In genomic region chr3:157120071-157120892, GRCh38 we compare ENCODE assay signal across 12 cellular contexts. TPM values are rescaled to one million over a fixed set of nuclear protein-coding genes. Genes with fewer than 3 reads are reported as not detected.
DNase-seq lines count a peak whose midpoint lies in the region; ATAC-seq and TF ChIP-seq lines count a peak whose summit lies in the region.
"Had no signal": no experiment of that assay in that cellular context is flagged by ENCODE, and none has a peak within 500 bp of the region (broad histone marks: within the 10 kb centered on the region; RNA-seq: fewer than 3 reads in every experiment).

No MANE protein-coding gene starts in this region.

- ATAC-seq in GM23338 = peak; percentile 91
- ATAC-seq in left lobe of liver = peak; percentile 87
- peak; percentile 41 for ATAC-seq in stimulated activated memory B cell treated with anti-CD40 and anti-IgM and Interleukin-4, amounts not matched to agents 10 μg/mL and 1 μg/mL and 100 μg/mL, for 72 hours

- no peaks in the 10 kb centered on the region for H4K20me1 ChIP-seq in GM23338 (replicated peaks; ENCODE audit: insufficient read depth)
- no peaks in the 10 kb centered on the region for H4K20me1 ChIP-seq in PC-9 (ENCODE audit: insufficient read depth)
- H4K20me1 ChIP-seq in MM.1S (ENCODE audit: insufficient read depth, low read length) = no peaks in the 10 kb centered on the region

- no peaks in the 10 kb centered on the region for H3K9me3 ChIP-seq in PC-9 (ENCODE audit: insufficient read depth, low read depth)
- no peaks in the 10 kb centered on the region for H3K9me3 ChIP-seq in MM.1S (replicated peaks; ENCODE audit: insufficient read depth, low read length)

- H2AFZ ChIP-seq in GM23338 (peak overlapping the region; percentile 95), PC-9 (no peak overlapping the region), MM.1S (ENCODE audit: low read length) (no peak overlapping the region)

- peaks cover 5% of the 10 kb centered on the region; the same call in 1 of the 2 replicates for H3K27me3 ChIP-seq in GM23338 (ENCODE audit: insufficient read depth)
- H3K27me3 ChIP-seq in PC-9 (ENCODE audit: insufficient read depth, low read depth) = no peaks in the 10 kb centered on the region
- no peaks in the 10 kb centered on the region for H3K27me3 ChIP-seq in MM.1S (replicated peaks; ENCODE audit: insufficient read depth, low read length)

- peak overlapping the region; percentile 43; the same call in 1 of the 2 replicates for H3K4me3 ChIP-seq in GM23338
- no peak overlapping the region for H3K4me3 ChIP-seq in PC-9
- no peak overlapping the region for H3K4me3 ChIP-seq in MM.1S (ENCODE audit: low read length)

- no peak overlapping the region for H3K4me3 Mint-ChIP-seq in GM23338
- no peak overlapping the region for H3K4me3 Mint-ChIP-seq in stimulated activated memory B cell treated with anti-CD40 and anti-IgM and Interleukin-4, amounts not matched to agents 10 μg/mL and 1 μg/mL and 100 μg/mL, for 72 hours

- POLR2A ChIA-PET in PC-9 (lab: Charles Lee; ENCODE audit: unreplicated experiment) = no interaction called here

- H3K4me2 ChIP-seq in GM23338 = peak overlapping the region; percentile 57; the same call in 1 of the 2 replicates
- no peak overlapping the region for H3K4me2 ChIP-seq in PC-9
- H3K4me2 ChIP-seq in MM.1S (ENCODE audit: low read depth, low read length) = no peak overlapping the region

- BruUV-seq in PC-9 (replicated peaks; lab: Mats Ljungman, UMichigan) = no TSS peak

- DNase-seq in GM23338 (ENCODE audit: low spot score) (peak; percentile 44), PC-9 (no peak), left lobe of liver (ENCODE audit: low spot score) (peak; percentile 91), Ammon's horn (ENCODE audit: low spot score) (no peak), NCI-H2227 treated with DMSO at 0.1 percent for 48 hours (lab: John Stamatoyannopoulos, UW) (no peak), MM.1S (no peak)
- DNase-seq: activated CD4-positive, CD25-positive, alpha-beta regulatory T cell treated with anti-CD3 and anti-CD28 coated beads, Interleukin-2, amount 50 U/mL, for 72 hours; anterior cingulate cortex; C1 segment of cervical spinal cord; GDM1; stimulated activated CD4-positive, alpha-beta T cell treated with anti-CD3 and anti-CD28 coated beads, Interleukin-4, amount 100 ng/mL, for 1 hour had no signal

- H3K27ac Mint-ChIP-seq in GM23338 = no peak overlapping the region
- H3K27ac Mint-ChIP-seq in stimulated activated memory B cell treated with anti-CD40 and anti-IgM and Interleukin-4, amounts not matched to agents 10 μg/mL and 1 μg/mL and 100 μg/mL, for 72 hours = no peak overlapping the region

- H3K9ac ChIP-seq in MM.1S (ENCODE audit: low read length) = no peak overlapping the region

- H3K79me2 ChIP-seq in GM23338 (replicated peaks; ENCODE audit: insufficient read depth) = no peaks in the 10 kb centered on the region
- H3K79me2 ChIP-seq in PC-9 (ENCODE audit: low read depth) = no peaks in the 10 kb centered on the region
- no peaks in the 10 kb centered on the region for H3K79me2 ChIP-seq in MM.1S (ENCODE audit: low read length)

- H3F3A ChIP-seq in GM23338 (replicated peaks; ENCODE audit: low read depth) (0 out of 2 replicates have a peak, but pooled peaks cover 3% of the 10 kb centered on the region), PC-9 (ENCODE audit: insufficient read depth, low read depth) (peaks cover 31% of the 10 kb centered on the region), MM.1S (ENCODE audit: insufficient read depth, low read length) (no peaks in the 10 kb centered on the region)

- no peaks in the 10 kb centered on the region for H3K4me1 Mint-ChIP-seq in GM23338
- no peaks in the 10 kb centered on the region for H3K4me1 Mint-ChIP-seq in stimulated activated memory B cell treated with anti-CD40 and anti-IgM and Interleukin-4, amounts not matched to agents 10 μg/mL and 1 μg/mL and 100 μg/mL, for 72 hours

- intact Hi-C loops in PC-9 (cut with micrococcal nuclease; ENCODE audit: unreplicated experiment) = no loop called here

- CTCF ChIA-PET in PC-9 (lab: Charles Lee) = no interaction called here

- H3K9me2 ChIP-seq in GM23338 (ENCODE audit: insufficient read depth) (no peaks in the 10 kb centered on the region; the same call in 1 of the 2 replicates), PC-9 (ENCODE audit: insufficient read depth) (no peaks in the 10 kb centered on the region), MM.1S (replicated peaks; ENCODE audit: insufficient read depth, low read length) (no peaks in the 10 kb centered on the region)

- H3K9me3 Mint-ChIP-seq in GM23338 = no peaks in the 10 kb centered on the region
- no peaks in the 10 kb centered on the region for H3K9me3 Mint-ChIP-seq in stimulated activated memory B cell treated with anti-CD40 and anti-IgM and Interleukin-4, amounts not matched to agents 10 μg/mL and 1 μg/mL and 100 μg/mL, for 72 hours

- H3K27ac ChIP-seq in GM23338 (ENCODE audit: low read depth) = no peak overlapping the region
- H3K27ac ChIP-seq in PC-9 = peak overlapping the region; percentile 73; the same call in 1 of the 2 replicates
- no peak overlapping the region for H3K27ac ChIP-seq in MM.1S (ENCODE audit: low read length)

- H3K36me3 ChIP-seq in GM23338 (ENCODE audit: insufficient read depth) = no peaks in the 10 kb centered on the region; the same call in 1 of the 2 replicates
- H3K36me3 ChIP-seq in PC-9 (ENCODE audit: low read depth) = no peaks in the 10 kb centered on the region
- no peaks in the 10 kb centered on the region for H3K36me3 ChIP-seq in MM.1S (replicated peaks; ENCODE audit: insufficient read depth, low read length)

- no peaks in the 10 kb centered on the region for H3K27me3 Mint-ChIP-seq in GM23338 (ENCODE audit: insufficient read depth, low read depth, poor library complexity)
- no peaks in the 10 kb centered on the region for H3K27me3 Mint-ChIP-seq in stimulated activated memory B cell treated with anti-CD40 and anti-IgM and Interleukin-4, amounts not matched to agents 10 μg/mL and 1 μg/mL and 100 μg/mL, for 72 hours

- TF ChIP-seq CTCF in GM23338 (conservative IDR thresholded peaks at IDR 0.05; ENCODE audit: low read depth in 2 of 2) (peak; percentile 5 to 31; a peak in 2 of 4 replicates), PC-9 (conservative IDR thresholded peaks at IDR 0.05) (no peak), MM.1S (IDR thresholded peaks at IDR 0.05; ENCODE audit: low read length) (no peak)

- H3K4me1 ChIP-seq in GM23338 (ENCODE audit: insufficient read depth) = no peaks in the 10 kb centered on the region
- peaks cover 63% of the 10 kb centered on the region for H3K4me1 ChIP-seq in PC-9 (replicated peaks; ENCODE audit: insufficient read depth)
- H3K4me1 ChIP-seq in MM.1S (ENCODE audit: low read length) = peaks cover 7% of the 10 kb centered on the region; the same call in 1 of the 2 replicates

- H3K36me3 Mint-ChIP-seq in GM23338 (ENCODE audit: low read depth) = no peaks in the 10 kb centered on the region
- H3K36me3 Mint-ChIP-seq in stimulated activated memory B cell treated with anti-CD40 and anti-IgM and Interleukin-4, amounts not matched to agents 10 μg/mL and 1 μg/mL and 100 μg/mL, for 72 hours = no peaks in the 10 kb centered on the region

TF ChIP-seq in GM23338, 12 proteins besides CTCF, POLR2A, EP300 and RAD21 (continues in another document):
- TF ChIP-seq EZH2 (IDR thresholded peaks at IDR 0.05; ENCODE audit: low read depth, unreplicated experiment) (no peak), POLR2AphosphoS5 (IDR thresholded peaks at IDR 0.05; ENCODE audit: low read depth) (no peak), ZNF114 (CRISPR knock-in tag; IDR thresholded peaks at IDR 0.05) (no peak), ZNF331 (CRISPR knock-in tag; IDR thresholded peaks at IDR 0.05; ENCODE audit: low read depth) (no peak), STAT1 (IDR thresholded peaks at IDR 0.05; ENCODE audit: unreplicated experiment) (no peak), CREB1 (CRISPR knock-in tag; IDR thresholded peaks at IDR 0.05; ENCODE audit: low read depth) (no peak)

RNA-seq across cellular contexts. Expression of gene CCNL1, which starts 39.7 kb away (rescaled TPM):
- 86.9 and 134 TPM in 2 replicates for total RNA-seq in GM23338 (2014; rRNA removed; shearing (Covaris generic))
- 96.2 and 108 TPM in 2 replicates for polyA plus RNA-seq in GM23338 (2016; fragmentation: Nextera tagmentation; extraction: Ambion mirVana)
- total RNA-seq in PC-9 (2021) (91.3 and 101 TPM in 2 replicates), left lobe of liver (39.8 TPM)

Comparison
In these comparisons a context has a peak if more than half of its experiments do, and no peak if none do; other contexts are left out.
1. ATAC-seq: peak in every context shown above with its lines; median percentile 91 in GM23338; 87 in left lobe of liver; 41 in stimulated activated memory B cell treated with anti-CD40 and anti-IgM and Interleukin-4, amounts not matched to agents 10 μg/mL and 1 μg/mL and 100 μg/mL, for 72 hours.
2. DNase-seq: peak in GM23338 (single experiment) and left lobe of liver (single experiment); none in PC-9 (0 of 2), Ammon's horn (single experiment), NCI-H2227 treated with DMSO at 0.1 percent for 48 hours (single experiment) and MM.1S (single experiment).
3. CTCF ChIP-seq: peak in GM23338 (2 of 2); none in PC-9 (single experiment) and MM.1S (single experiment).